1 cellular context compared by ENCODE assay signal in the genomic region with DNA sequence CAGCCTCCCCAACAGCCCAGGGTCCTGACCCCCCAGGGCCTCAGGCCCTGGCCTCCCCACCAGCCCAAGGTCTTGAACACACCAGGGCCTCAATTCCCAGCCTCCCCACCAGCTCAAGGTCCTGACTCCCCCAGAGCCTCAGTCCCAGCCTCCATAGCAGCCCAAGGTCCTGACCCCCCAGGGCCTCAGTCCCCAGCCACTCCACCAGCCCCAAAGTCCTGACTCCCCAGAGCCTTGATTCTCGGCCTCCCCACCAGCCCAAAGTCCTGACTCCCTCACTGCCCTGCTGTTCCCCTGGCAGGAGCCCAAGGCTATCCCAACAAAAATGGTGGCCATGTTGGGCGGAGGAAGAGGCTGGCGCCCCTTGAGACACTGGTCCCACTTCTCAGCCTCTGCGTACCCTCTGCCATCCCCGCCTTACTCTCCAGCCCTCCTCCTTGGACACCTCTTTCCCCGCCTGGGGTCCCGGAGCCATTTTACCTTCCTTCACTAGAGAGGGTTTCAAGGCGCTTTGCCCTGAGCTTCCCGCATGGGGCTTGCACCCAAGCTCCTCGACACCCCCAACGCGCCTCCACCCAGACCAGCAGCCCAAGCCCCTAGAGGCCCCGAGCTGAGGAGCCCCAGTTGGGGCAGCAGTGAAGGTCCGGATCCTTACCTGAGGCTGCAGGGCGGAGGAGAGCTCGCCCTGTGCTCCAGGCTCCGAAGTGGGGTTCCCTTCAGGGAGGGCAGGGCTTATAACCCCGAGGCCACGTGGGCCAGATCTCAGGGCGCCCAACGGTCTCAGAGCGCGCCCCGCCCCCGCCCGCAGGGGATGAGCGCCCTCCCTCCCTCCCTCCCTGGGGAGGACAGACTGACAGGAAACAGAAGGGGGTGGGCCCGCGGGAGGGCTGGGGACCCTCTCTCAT.
TF ChIP-seq lines count a peak whose summit lies in the region.

No MANE protein-coding gene starts in this region.

TF ChIP-seq in K562, 482 proteins besides CTCF, POLR2A, EP300 and RAD21 (continued from another document and continues in another):
- TF ChIP-seq ZNF75A (CRISPR knock-in tag; IDR thresholded peaks at IDR 0.05) (0 out of 2 replicates have a peak, but pooled peaks have one; percentile 17), RBBP5 (IDR thresholded peaks at IDR 0.05; ENCODE audit: borderline replicate concordance, insufficient read depth, low read length, poor library complexity, severe bottlenecking) (no peak), MECOM (CRISPR knock-in tag; IDR thresholded peaks at IDR 0.05) (no peak), FOXK2 (conservative IDR thresholded peaks at IDR 0.05 in 1 of 2, IDR thresholded peaks at IDR 0.05 in 1 of 2; ENCODE audit: low read depth in 2 of 2) (0 out of 4 replicates have a peak, but pooled peaks of 1 of the 2 experiments have one; percentile 18), TSC22D4 (tag; IDR thresholded peaks at IDR 0.05) (no peak), FOS (IDR thresholded peaks at IDR 0.05; ENCODE audit: extremely low read depth, insufficient read length) (no peak), ADNP (tag; IDR thresholded peaks at IDR 0.05) (no peak), NFYB (IDR thresholded peaks at IDR 0.05; ENCODE audit: extremely low read depth, insufficient read length) (no peak), ZNF764 (CRISPR knock-in tag; IDR thresholded peaks at IDR 0.05; ENCODE audit: low read depth) (no peak; the same call in 1 of the 2 replicates), FIP1L1 (IDR thresholded peaks at IDR 0.05; ENCODE audit: low read depth, low read length, poor library complexity, severe bottlenecking) (peak; percentile 94), MEF2A (IDR thresholded peaks at IDR 0.05; ENCODE audit: control insufficient read depth, low read depth, low read length) (no peak; the same call in 1 of the 2 replicates), RB1 (IDR thresholded peaks at IDR 0.05; ENCODE audit: low read depth) (peak; percentile 88), ARHGAP35 (IDR thresholded peaks at IDR 0.05; ENCODE audit: partially characterized antibody) (no peak), MTA3 (IDR thresholded peaks at IDR 0.05; ENCODE audit: borderline replicate concordance) (peak; percentile 98), GABPB2 (CRISPR knock-in tag; conservative IDR thresholded peaks at IDR 0.05) (no peak), ELF4 (CRISPR knock-in tag; IDR thresholded peaks at IDR 0.05) (no peak), RNF2 (IDR thresholded peaks at IDR 0.05) (peak; percentile 88), LARP7 (IDR thresholded peaks at IDR 0.05) (peak; percentile 52; the same call in 1 of the 2 replicates), ZNF444 (CRISPR knock-in tag; IDR thresholded peaks at IDR 0.05) (no peak), PTRF (tag; IDR thresholded peaks at IDR 0.05) (no peak), MCM2 (IDR thresholded peaks at IDR 0.05; ENCODE audit: low read depth) (no peak), GABPA (tag; conservative IDR thresholded peaks at IDR 0.05; ENCODE audit: low read depth) (peak; percentile 66), PHTF2 (CRISPR knock-in tag; IDR thresholded peaks at IDR 0.05) (no peak), DPF2 (IDR thresholded peaks at IDR 0.05) (no peak), GTF2A2 (tag; IDR thresholded peaks at IDR 0.05) (peak; percentile 97), SRSF1 (IDR thresholded peaks at IDR 0.05; ENCODE audit: low read depth, low read length) (peak; percentile 97), SREBF2 (CRISPR knock-in tag; IDR thresholded peaks at IDR 0.05) (0 out of 2 replicates have a peak, but pooled peaks have one; percentile 65), KLF6 (CRISPR knock-in tag; IDR thresholded peaks at IDR 0.05; ENCODE audit: borderline replicate concordance) (no peak; the same call in 1 of the 2 replicates), CTBP1 (IDR thresholded peaks at IDR 0.05; ENCODE audit: borderline replicate concordance) (0 out of 2 replicates have a peak, but pooled peaks have one; percentile 32), ZNF24 (IDR thresholded peaks at IDR 0.05) (no peak), SIX5 (IDR thresholded peaks at IDR 0.05; ENCODE audit: borderline replicate concordance in 1 of 2, insufficient read depth in 1 of 2, low read depth in 1 of 2, low read length in 2 of 2) (no peak), ZBTB7A (IDR thresholded peaks at IDR 0.05; ENCODE audit: borderline replicate concordance, control insufficient read depth, low read depth, low read length) (peak; percentile 98)
- TF ChIP-seq, protein P1, sequence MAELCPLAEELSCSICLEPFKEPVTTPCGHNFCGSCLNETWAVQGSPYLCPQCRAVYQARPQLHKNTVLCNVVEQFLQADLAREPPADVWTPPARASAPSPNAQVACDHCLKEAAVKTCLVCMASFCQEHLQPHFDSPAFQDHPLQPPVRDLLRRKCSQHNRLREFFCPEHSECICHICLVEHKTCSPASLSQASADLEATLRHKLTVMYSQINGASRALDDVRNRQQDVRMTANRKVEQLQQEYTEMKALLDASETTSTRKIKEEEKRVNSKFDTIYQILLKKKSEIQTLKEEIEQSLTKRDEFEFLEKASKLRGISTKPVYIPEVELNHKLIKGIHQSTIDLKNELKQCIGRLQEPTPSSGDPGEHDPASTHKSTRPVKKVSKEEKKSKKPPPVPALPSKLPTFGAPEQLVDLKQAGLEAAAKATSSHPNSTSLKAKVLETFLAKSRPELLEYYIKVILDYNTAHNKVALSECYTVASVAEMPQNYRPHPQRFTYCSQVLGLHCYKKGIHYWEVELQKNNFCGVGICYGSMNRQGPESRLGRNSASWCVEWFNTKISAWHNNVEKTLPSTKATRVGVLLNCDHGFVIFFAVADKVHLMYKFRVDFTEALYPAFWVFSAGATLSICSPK (IDR thresholded peaks at IDR 0.05; ENCODE audit: borderline replicate concordance): no peak
- TF ChIP-seq, protein P2, sequence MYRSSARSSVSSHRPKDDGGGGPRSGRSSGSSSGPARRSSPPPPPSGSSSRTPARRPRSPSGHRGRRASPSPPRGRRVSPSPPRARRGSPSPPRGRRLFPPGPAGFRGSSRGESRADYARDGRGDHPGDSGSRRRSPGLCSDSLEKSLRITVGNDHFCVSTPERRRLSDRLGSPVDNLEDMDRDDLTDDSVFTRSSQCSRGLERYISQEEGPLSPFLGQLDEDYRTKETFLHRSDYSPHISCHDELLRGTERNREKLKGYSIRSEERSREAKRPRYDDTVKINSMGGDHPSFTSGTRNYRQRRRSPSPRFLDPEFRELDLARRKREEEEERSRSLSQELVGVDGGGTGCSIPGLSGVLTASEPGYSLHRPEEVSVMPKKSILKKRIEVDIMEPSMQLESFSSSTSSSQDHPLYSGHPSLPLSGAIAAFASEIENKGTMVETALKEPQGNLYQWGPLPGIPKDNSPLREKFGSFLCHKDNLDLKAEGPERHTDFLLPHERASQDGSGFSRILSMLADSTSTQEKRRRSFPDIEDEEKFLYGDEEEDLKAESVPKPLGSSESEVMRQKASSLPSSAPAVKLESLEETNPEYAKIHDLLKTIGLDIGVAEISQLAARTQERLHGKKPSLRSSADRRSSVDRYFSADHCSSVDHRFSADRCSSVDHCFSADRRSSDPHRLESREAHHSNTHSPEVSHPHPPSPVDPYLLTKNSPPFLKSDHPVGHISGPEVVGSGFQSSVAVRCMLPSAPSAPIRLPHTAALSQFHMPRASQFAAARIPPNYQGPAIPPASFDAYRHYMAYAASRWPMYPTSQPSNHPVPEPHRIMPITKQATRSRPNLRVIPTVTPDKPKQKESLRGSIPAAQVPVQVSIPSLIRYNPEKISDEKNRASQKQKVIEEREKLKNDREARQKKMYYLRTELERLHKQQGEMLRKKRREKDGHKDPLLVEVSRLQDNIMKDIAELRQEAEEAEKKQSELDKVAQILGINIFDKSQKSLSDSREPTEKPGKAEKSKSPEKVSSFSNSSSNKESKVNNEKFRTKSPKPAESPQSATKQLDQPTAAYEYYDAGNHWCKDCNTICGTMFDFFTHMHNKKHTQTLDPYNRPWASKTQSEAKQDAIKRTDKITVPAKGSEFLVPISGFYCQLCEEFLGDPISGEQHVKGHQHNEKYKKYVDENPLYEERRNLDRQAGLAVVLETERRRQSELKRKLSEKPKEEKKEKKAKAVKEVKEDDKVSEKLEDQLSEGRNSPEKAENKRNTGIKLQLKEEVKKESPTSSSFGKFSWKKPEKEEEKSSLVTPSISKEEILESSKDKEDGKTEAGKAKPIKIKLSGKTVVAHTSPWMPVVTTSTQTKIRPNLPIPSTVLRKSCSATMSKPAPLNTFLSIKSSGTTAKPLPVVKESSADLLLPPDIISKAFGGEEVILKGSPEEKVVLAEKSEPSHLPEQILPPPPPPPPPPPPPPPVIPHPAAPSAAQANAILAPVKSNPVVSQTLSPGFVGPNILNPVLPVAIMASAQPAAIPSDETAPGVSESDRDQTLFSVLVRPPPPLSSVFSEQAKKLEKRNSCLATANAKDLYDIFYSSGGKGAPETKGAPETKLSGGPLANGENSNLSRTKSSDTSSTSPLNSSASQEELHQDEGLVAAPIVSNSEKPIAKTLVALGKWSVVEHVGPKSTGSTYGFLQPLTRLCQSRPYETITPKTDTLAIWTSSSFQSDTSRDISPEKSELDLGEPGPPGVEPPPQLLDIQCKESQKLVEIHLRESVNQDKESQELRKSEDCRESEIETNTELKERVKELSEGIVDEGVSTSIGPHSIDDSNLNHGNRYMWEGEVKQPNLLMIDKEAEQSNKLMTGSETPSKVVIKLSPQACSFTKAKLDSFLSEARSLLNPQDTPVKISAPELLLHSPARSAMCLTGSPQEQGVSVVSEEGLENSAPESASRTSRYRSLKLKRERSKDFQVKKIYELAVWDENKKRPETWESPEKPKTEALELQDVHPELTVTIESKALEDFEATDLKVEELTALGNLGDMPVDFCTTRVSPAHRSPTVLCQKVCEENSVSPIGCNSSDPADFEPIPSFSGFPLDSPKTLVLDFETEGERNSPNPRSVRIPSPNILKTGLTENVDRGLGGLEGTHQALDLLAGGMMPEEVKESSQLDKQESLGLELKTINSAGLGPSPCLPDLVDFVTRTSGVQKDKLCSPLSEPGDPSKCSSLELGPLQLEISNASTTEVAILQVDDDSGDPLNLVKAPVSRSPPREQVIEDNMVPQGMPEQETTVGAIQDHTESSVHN (IDR thresholded peaks at IDR 0.05; ENCODE audit: borderline replicate concordance in 1 of 2, low read depth in 1 of 2): no peak; a peak in 1 of 4 replicates
- TF ChIP-seq, protein P3, sequence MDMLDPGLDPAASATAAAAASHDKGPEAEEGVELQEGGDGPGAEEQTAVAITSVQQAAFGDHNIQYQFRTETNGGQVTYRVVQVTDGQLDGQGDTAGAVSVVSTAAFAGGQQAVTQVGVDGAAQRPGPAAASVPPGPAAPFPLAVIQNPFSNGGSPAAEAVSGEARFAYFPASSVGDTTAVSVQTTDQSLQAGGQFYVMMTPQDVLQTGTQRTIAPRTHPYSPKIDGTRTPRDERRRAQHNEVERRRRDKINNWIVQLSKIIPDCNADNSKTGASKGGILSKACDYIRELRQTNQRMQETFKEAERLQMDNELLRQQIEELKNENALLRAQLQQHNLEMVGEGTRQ (CRISPR knock-in tag; IDR thresholded peaks at IDR 0.05): peak; percentile 98
- TF ChIP-seq, protein P4, sequence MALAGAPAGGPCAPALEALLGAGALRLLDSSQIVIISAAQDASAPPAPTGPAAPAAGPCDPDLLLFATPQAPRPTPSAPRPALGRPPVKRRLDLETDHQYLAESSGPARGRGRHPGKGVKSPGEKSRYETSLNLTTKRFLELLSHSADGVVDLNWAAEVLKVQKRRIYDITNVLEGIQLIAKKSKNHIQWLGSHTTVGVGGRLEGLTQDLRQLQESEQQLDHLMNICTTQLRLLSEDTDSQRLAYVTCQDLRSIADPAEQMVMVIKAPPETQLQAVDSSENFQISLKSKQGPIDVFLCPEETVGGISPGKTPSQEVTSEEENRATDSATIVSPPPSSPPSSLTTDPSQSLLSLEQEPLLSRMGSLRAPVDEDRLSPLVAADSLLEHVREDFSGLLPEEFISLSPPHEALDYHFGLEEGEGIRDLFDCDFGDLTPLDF (CRISPR knock-in tag; IDR thresholded peaks at IDR 0.05): peak; percentile 86; the same call in 1 of the 2 replicates
- TF ChIP-seq, protein P5, sequence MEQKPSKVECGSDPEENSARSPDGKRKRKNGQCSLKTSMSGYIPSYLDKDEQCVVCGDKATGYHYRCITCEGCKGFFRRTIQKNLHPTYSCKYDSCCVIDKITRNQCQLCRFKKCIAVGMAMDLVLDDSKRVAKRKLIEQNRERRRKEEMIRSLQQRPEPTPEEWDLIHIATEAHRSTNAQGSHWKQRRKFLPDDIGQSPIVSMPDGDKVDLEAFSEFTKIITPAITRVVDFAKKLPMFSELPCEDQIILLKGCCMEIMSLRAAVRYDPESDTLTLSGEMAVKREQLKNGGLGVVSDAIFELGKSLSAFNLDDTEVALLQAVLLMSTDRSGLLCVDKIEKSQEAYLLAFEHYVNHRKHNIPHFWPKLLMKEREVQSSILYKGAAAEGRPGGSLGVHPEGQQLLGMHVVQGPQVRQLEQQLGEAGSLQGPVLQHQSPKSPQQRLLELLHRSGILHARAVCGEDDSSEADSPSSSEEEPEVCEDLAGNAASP (IDR thresholded peaks at IDR 0.05): no peak
- TF ChIP-seq, protein P6, sequence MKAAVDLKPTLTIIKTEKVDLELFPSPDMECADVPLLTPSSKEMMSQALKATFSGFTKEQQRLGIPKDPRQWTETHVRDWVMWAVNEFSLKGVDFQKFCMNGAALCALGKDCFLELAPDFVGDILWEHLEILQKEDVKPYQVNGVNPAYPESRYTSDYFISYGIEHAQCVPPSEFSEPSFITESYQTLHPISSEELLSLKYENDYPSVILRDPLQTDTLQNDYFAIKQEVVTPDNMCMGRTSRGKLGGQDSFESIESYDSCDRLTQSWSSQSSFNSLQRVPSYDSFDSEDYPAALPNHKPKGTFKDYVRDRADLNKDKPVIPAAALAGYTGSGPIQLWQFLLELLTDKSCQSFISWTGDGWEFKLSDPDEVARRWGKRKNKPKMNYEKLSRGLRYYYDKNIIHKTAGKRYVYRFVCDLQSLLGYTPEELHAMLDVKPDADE (conservative IDR thresholded peaks at IDR 0.05; ENCODE audit: control insufficient read depth, low read depth, low read length): peak; percentile 83
- TF ChIP-seq, protein P7, sequence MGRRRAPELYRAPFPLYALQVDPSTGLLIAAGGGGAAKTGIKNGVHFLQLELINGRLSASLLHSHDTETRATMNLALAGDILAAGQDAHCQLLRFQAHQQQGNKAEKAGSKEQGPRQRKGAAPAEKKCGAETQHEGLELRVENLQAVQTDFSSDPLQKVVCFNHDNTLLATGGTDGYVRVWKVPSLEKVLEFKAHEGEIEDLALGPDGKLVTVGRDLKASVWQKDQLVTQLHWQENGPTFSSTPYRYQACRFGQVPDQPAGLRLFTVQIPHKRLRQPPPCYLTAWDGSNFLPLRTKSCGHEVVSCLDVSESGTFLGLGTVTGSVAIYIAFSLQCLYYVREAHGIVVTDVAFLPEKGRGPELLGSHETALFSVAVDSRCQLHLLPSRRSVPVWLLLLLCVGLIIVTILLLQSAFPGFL (CRISPR knock-in tag; IDR thresholded peaks at IDR 0.05): no peak
